In the genomic region with DNA sequence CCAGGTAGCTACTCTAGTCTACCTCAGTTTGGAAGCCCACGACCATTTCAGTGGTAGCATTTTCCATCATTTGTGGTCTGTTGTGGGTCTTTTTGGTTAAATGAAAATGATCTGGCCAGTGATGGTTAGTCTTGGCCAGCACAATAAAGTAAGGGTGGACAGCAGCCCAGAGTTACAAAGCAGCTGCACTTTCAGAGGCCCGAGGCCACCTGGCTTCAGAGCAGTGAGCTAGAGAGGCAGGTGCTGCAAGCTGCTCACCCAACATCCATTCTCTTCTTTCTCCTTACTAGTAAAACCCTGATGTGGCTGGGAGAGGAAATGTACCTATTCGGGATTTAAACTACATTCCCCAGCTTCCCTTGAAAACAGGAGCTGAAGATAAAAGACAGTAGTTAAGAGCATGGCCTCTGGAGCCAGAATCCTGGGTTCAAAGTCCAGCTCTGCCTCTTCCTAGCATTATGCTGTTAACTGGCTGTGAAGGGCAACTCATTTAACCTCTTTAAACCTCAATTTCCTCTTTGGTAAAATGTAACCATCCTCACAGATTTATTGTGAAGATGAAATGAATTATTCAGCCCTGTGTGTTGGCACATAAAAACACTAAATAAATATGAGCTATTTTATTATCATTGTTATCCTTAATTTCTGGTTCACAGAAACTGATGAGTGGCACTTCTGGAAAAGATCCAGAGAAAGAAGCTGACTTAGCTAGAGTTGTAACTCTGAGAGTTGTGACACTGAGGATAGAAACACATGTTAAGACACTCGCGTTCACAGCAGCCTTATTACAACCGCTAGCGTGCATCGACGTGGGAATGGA, we compare ENCODE assay signal across 21 cellular contexts.
A peak's percentile ranks its signal among the peaks of the same experiment; 100 is the strongest.
DNase-seq lines count a peak whose midpoint lies in the region; ATAC-seq, FAIRE-seq and TF ChIP-seq lines count a peak whose summit lies in the region.
"Had no signal": no experiment of that assay in that cellular context is flagged by ENCODE, and none has a peak within 500 bp of the region (broad histone marks: within the 10 kb centered on the region; RNA-seq: fewer than 3 reads in every experiment).

No MANE protein-coding gene starts in this region.

- no peak for DNase-seq in GM19239 (ENCODE audit: insufficient read length, low spot score)
- DNase-seq in NCI-H510A (lab: John Stamatoyannopoulos, UW): peak; percentile 13
- peak; percentile 8 for DNase-seq in astrocyte (ENCODE audit: low read depth)
- no peak for DNase-seq in right lobe of liver
- DNase-seq in midbrain (lab: John Stamatoyannopoulos, UW): no peak
- DNase-seq in activated CD8-positive, alpha-beta memory T cell treated with anti-CD3 and anti-CD28 coated beads, Interleukin-2, amount 50 U/mL, for 4 hours: no peak
- no peak for DNase-seq in NCI-H2227 (lab: John Stamatoyannopoulos, UW; ENCODE audit: unreplicated experiment)
- no peak for DNase-seq in GM12892 (ENCODE audit: insufficient read length)
- DNase-seq: activated naive CD4-positive, alpha-beta T cell treated with anti-CD3 and anti-CD28 coated beads, Interleukin-2, amount 50 U/mL, for 16 hours; activated T-cell treated with anti-CD3 and anti-CD28 coated beads, Interleukin-2, amount 50 U/mL, for 1 hour; CD4-positive, alpha-beta memory T cell; esophagus squamous epithelium; heart right ventricle; kidney; NCI-H187 treated with DMSO at 0.1 percent for 48 hours; nucleus accumbens; sigmoid colon; stimulated activated CD4-positive, alpha-beta T cell treated with anti-CD3 and anti-CD28 coated beads, Interleukin-2, amount 100 ng/mL, for 48 hours had no signal

- no peak overlapping the region for H3K4me2 ChIP-seq in astrocyte (ENCODE audit: low read length)

- H3K27ac ChIP-seq in astrocyte (ENCODE audit: low read depth, low read length) (no peak overlapping the region), right lobe of liver (no peak overlapping the region)
- H3K27ac ChIP-seq: esophagus squamous epithelium, heart right ventricle, Peyer's patch, sigmoid colon, suprapubic skin had no signal

- TF ChIP-seq POLR2A in right lobe of liver (IDR thresholded peaks at IDR 0.05): no peak
- no peak for TF ChIP-seq POLR2A in GM12892 (IDR thresholded peaks at IDR 0.05; ENCODE audit: low read depth, low read length)

- 60% methylated on average over 8 of the region's 9 CpGs for WGBS in right lobe of liver (ENCODE audit: insufficient coverage, low coverage, low lambda C conversion rate, missing lambda C conversion rate)

- H3K27ac Mint-ChIP-seq in astrocyte (ENCODE audit: unreplicated experiment): no peak overlapping the region
- H3K27ac Mint-ChIP-seq: CD4-positive, alpha-beta memory T cell had no signal

- H3K4me1 ChIP-seq in astrocyte (ENCODE audit: insufficient read depth, low read length) (peaks cover 19% of the 10 kb centered on the region), right lobe of liver (peaks cover 0 to 17% (median 0%) of the 10 kb centered on the region in 4 donors)
- H3K4me1 ChIP-seq: esophagus squamous epithelium, Peyer's patch had no signal

- H3K27me3 Mint-ChIP-seq in astrocyte (ENCODE audit: low read depth, unreplicated experiment): no peaks in the 10 kb centered on the region

- no peak overlapping the region for H3K9ac ChIP-seq in astrocyte (ENCODE audit: low read length)

- H2AFZ ChIP-seq in astrocyte (ENCODE audit: low read depth, low read length): no peak overlapping the region

- H3K9me3 ChIP-seq in astrocyte (ENCODE audit: insufficient read depth, low read depth, low read length) (no peaks in the 10 kb centered on the region), right lobe of liver (no peaks in the 10 kb centered on the region)
- H3K9me3 ChIP-seq: esophagus squamous epithelium, heart right ventricle, Peyer's patch, sigmoid colon, suprapubic skin had no signal

- intact Hi-C loops in right lobe of liver (cut with DNase I): no loop called here

- no peaks in the 10 kb centered on the region for H4K20me1 ChIP-seq in astrocyte (ENCODE audit: insufficient read depth, low read length)

- H3K79me2 ChIP-seq in astrocyte (ENCODE audit: insufficient read depth, low read length): no peaks in the 10 kb centered on the region

- FAIRE-seq in GM19239 (lab: Jason Lieb, UNC): peak; percentile 62
- FAIRE-seq in astrocyte (lab: Jason Lieb, UNC): no peak
- no peak for FAIRE-seq in GM12892 (lab: Jason Lieb, UNC)
- FAIRE-seq: kidney, TTC549 had no signal

- H3K36me3 ChIP-seq in astrocyte (ENCODE audit: insufficient read depth, low read length) (no peaks in the 10 kb centered on the region), right lobe of liver (no peaks in the 10 kb centered on the region)
- H3K36me3 ChIP-seq: heart right ventricle, Peyer's patch, sigmoid colon, suprapubic skin had no signal

- no peak overlapping the region for H3K4me3 Mint-ChIP-seq in astrocyte (ENCODE audit: unreplicated experiment)
- H3K4me3 Mint-ChIP-seq: CD4-positive, alpha-beta memory T cell had no signal

- H3K4me3 ChIP-seq in astrocyte (ENCODE audit: insufficient read depth, low read depth, low read length) (no peak overlapping the region), right lobe of liver (no peak overlapping the region)
- H3K4me3 ChIP-seq: esophagus squamous epithelium, heart right ventricle, Peyer's patch, sigmoid colon, suprapubic skin had no signal

- H3K27me3 ChIP-seq in astrocyte (ENCODE audit: insufficient read depth, low read length) (no peaks in the 10 kb centered on the region), right lobe of liver (no peaks in the 10 kb centered on the region)
- H3K27me3 ChIP-seq: esophagus squamous epithelium, heart right ventricle, Peyer's patch, sigmoid colon, suprapubic skin had no signal

- peaks cover 28% of the 10 kb centered on the region for H3K4me1 Mint-ChIP-seq in astrocyte (ENCODE audit: low read depth, unreplicated experiment)

- peak; percentile 75 to 90 (median 78) for ATAC-seq in right lobe of liver
- ATAC-seq: heart right ventricle had no signal

- H3K9me3 Mint-ChIP-seq in astrocyte (ENCODE audit: unreplicated experiment): no peaks in the 10 kb centered on the region

- H3K36me3 Mint-ChIP-seq in astrocyte (ENCODE audit: low read depth, unreplicated experiment): peaks cover 7% of the 10 kb centered on the region
- H3K36me3 Mint-ChIP-seq: CD4-positive, alpha-beta memory T cell had no signal

- TF ChIP-seq CTCF in astrocyte (IDR thresholded peaks at IDR 0.05; ENCODE audit: insufficient read depth, low read depth, low read length) (no peak), right lobe of liver (IDR thresholded peaks at IDR 0.05) (no peak)

Comparison
In these comparisons a context has a peak if more than half of its experiments do, and no peak if none do; other contexts are left out.
1. DNase-seq: peak in NCI-H510A (single experiment) and astrocyte (single experiment); none in GM19239 (single experiment), right lobe of liver (0 of 3), midbrain (single experiment), activated CD8-positive, alpha-beta memory T cell treated with anti-CD3 and anti-CD28 coated beads, Interleukin-2, amount 50 U/mL, for 4 hours (single experiment), NCI-H2227 (single experiment) and GM12892 (single experiment).